ENCODE assay signal across 10 cellular contexts in genomic region chr15:98799461-98799971, GRCh38.
DNase-seq lines count a peak whose midpoint lies in the region; ATAC-seq and TF ChIP-seq lines count a peak whose summit lies in the region.
"Had no signal": no experiment of that assay in that cellular context is flagged by ENCODE, and none has a peak within 500 bp of the region (broad histone marks: within the 10 kb centered on the region; RNA-seq: fewer than 3 reads in every experiment).

No MANE protein-coding gene starts in this region.

- H3K4me3 ChIP-seq in right cardiac atrium (ENCODE audit: low read length) (no peak overlapping the region), tibial nerve (peak overlapping the region in 1 of 4 donors; percentile 8), Karpas-422 (ENCODE audit: low read length) (no peak overlapping the region)

- no peak for TF ChIP-seq POLR2A in tibial nerve (IDR thresholded peaks at IDR 0.05)

- intact Hi-C loops in right cardiac atrium (cut with DNase I) = loop anchor here in 1 of 4 donors (10.0 kb wide), 1 partner anchor 45 kb away; no protein-coding TSS in a partner anchor

- no peak overlapping the region for H3K4me2 ChIP-seq in Karpas-422 (ENCODE audit: low read depth, low read length, poor library complexity, severe bottlenecking)

- H3K27ac ChIP-seq in right cardiac atrium (ENCODE audit: low read length) (peak overlapping the region; percentile 55), tibial nerve (peak overlapping the region in 3 of 4 donors; percentile 5 to 47 (median 40)), Karpas-422 (ENCODE audit: low read length) (no peak overlapping the region)

- ATAC-seq in right cardiac atrium (no peak), HG03565 (IDR thresholded peaks at IDR 0.05; ENCODE audit: unreplicated experiment) (no peak)

- H3K27me3 ChIP-seq in right cardiac atrium (ENCODE audit: control insufficient read depth, insufficient read depth) (no peaks in the 10 kb centered on the region), tibial nerve (no peaks in the 10 kb centered on the region), Karpas-422 (ENCODE audit: low read length) (0 out of 2 replicates have a peak, but pooled peaks cover 2% of the 10 kb centered on the region)

- no peaks in the 10 kb centered on the region for H3K9me3 ChIP-seq in right cardiac atrium (ENCODE audit: control insufficient read depth, low read length)
- no peaks in the 10 kb centered on the region for H3K9me3 ChIP-seq in tibial nerve
- H3K9me3 ChIP-seq in Karpas-422 (ENCODE audit: low read length) = no peaks in the 10 kb centered on the region

- H2AFZ ChIP-seq in Karpas-422 (ENCODE audit: low read length) = no peak overlapping the region

- no peak for TF ChIP-seq EP300 in tibial nerve (IDR thresholded peaks at IDR 0.05)

- 37% methylated on average over 9 of the region's 9 CpGs for WGBS in right cardiac atrium
- WGBS in tibial nerve, 2 donors = 43 to 45% methylated on average over 9 of the region's 9 CpGs

- H3K4me1 ChIP-seq in right cardiac atrium (ENCODE audit: control insufficient read depth, insufficient read depth, low read length) (peaks cover 18% of the 10 kb centered on the region), tibial nerve (peaks cover 2 to 67% (median 30%) of the 10 kb centered on the region in 4 donors), Karpas-422 (ENCODE audit: low read length) (no peaks in the 10 kb centered on the region)

- no peaks in the 10 kb centered on the region for H3K36me3 ChIP-seq in tibial nerve
- H3K36me3 ChIP-seq in Karpas-422 (ENCODE audit: insufficient read depth, low read length) = no peaks in the 10 kb centered on the region

- H3K79me2 ChIP-seq in Karpas-422 (ENCODE audit: low read length) = no peaks in the 10 kb centered on the region

- TF ChIP-seq CTCF in tibial nerve (IDR thresholded peaks at IDR 0.05) = no peak

- H4K20me1 ChIP-seq in Karpas-422 (ENCODE audit: insufficient read depth, low read depth, low read length) = no peaks in the 10 kb centered on the region

- H3K9me2 ChIP-seq in Karpas-422 (replicated peaks; ENCODE audit: insufficient read depth, low read length) = no peaks in the 10 kb centered on the region

- DNase-seq in DMS53 (lab: John Stamatoyannopoulos, UW) = peak; percentile 53
- no peak for DNase-seq in DMS53 treated with DMSO at 0.1 percent for 48 hours (lab: John Stamatoyannopoulos, UW; ENCODE audit: unreplicated experiment)
- DNase-seq in SW480 (ENCODE audit: low spot score) = peak; percentile 58
- DNase-seq in right cardiac atrium = no peak
- no peak for DNase-seq in tibial nerve (ENCODE audit: low spot score in 2 of 2)
- DNase-seq in stimulated activated naive CD4-positive, alpha-beta T cell treated with Interleukin-2 at 50 U/mL for 16 hours (lab: John Stamatoyannopoulos, UW) = no peak
- DNase-seq in Karpas-422 = no peak
- DNase-seq: activated CD4-positive, alpha-beta T cell treated with anti-CD3 and anti-CD28 coated beads, Interleukin-2, amount 50 U/mL, for 48 hours; left cardiac atrium had no signal

- no peak overlapping the region for H3K9ac ChIP-seq in Karpas-422 (ENCODE audit: low read length)

Comparison
In these comparisons a context has a peak if more than half of its experiments do, and no peak if none do; other contexts are left out.
1. DNase-seq: peak in DMS53 (single experiment) and SW480 (single experiment); none in DMS53 treated with DMSO at 0.1 percent for 48 hours (single experiment), right cardiac atrium (0 of 3), tibial nerve (0 of 2), stimulated activated naive CD4-positive, alpha-beta T cell treated with Interleukin-2 at 50 U/mL for 16 hours (single experiment) and Karpas-422 (single experiment).